In genomic region chr10:167383-167782, GRCh38 we compare ENCODE assay signal across 7 cellular contexts.
"Had no signal": no experiment of that assay in that cellular context is flagged by ENCODE, and none has a peak within 500 bp of the region (broad histone marks: within the 10 kb centered on the region; RNA-seq: fewer than 3 reads in every experiment).

No MANE protein-coding gene starts in this region.

- ATAC-seq: GM12878 had no signal

- DNase-seq: GDM1, GF-D8 had no signal

- FAIRE-seq: GM12878, GM12891, GM12892, GM18507, GM19239 had no signal

- H3K4me3 ChIP-seq: GM12878 had no signal
